In genomic region chr7:107322015-107322414, GRCh38 we compare ENCODE assay signal across 1 cellular context.
TF ChIP-seq lines count a peak whose summit lies in the region.

No MANE protein-coding gene starts in this region.

TF ChIP-seq in K562, 482 proteins besides CTCF, POLR2A, EP300 and RAD21 (continued from another document and continues in another):
- TF ChIP-seq, protein P1, sequence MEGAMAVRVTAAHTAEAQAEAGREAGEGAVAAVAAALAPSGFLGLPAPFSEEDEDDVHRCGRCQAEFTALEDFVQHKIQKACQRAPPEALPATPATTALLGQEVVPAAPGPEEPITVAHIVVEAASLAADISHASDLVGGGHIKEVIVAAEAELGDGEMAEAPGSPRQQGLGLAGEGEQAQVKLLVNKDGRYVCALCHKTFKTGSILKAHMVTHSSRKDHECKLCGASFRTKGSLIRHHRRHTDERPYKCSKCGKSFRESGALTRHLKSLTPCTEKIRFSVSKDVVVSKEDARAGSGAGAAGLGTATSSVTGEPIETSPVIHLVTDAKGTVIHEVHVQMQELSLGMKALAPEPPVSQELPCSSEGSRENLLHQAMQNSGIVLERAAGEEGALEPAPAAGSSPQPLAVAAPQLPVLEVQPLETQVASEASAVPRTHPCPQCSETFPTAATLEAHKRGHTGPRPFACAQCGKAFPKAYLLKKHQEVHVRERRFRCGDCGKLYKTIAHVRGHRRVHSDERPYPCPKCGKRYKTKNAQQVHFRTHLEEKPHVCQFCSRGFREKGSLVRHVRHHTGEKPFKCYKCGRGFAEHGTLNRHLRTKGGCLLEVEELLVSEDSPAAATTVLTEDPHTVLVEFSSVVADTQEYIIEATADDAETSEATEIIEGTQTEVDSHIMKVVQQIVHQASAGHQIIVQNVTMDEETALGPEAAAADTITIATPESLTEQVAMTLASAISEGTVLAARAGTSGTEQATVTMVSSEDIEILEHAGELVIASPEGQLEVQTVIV (CRISPR knock-in tag; IDR thresholded peaks at IDR 0.05; ENCODE audit: borderline replicate concordance): no peak
- no peak for TF ChIP-seq ZNF253 (CRISPR knock-in tag; conservative IDR thresholded peaks at IDR 0.05)
- TF ChIP-seq KLF1 (tag; IDR thresholded peaks at IDR 0.05): no peak
- TF ChIP-seq, protein P2, sequence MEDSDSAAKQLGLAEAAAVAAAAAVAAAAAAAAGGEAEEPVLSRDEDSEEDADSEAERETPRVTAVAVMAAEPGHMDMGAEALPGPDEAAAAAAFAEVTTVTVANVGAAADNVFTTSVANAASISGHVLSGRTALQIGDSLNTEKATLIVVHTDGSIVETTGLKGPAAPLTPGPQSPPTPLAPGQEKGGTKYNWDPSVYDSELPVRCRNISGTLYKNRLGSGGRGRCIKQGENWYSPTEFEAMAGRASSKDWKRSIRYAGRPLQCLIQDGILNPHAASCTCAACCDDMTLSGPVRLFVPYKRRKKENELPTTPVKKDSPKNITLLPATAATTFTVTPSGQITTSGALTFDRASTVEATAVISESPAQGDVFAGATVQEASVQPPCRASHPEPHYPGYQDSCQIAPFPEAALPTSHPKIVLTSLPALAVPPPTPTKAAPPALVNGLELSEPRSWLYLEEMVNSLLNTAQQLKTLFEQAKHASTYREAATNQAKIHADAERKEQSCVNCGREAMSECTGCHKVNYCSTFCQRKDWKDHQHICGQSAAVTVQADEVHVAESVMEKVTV (CRISPR knock-in tag; IDR thresholded peaks at IDR 0.05): no peak
- peak; percentile 72 for TF ChIP-seq TAL1 (IDR thresholded peaks at IDR 0.05)
- no peak for TF ChIP-seq HNRNPK (IDR thresholded peaks at IDR 0.05; ENCODE audit: low read depth, low read length, poor library complexity, severe bottlenecking)
- TF ChIP-seq NONO (IDR thresholded peaks at IDR 0.05; ENCODE audit: low read depth in 2 of 2, low read length in 1 of 2): no peak
- TF ChIP-seq DDX20 (tag; IDR thresholded peaks at IDR 0.05; ENCODE audit: low read depth): no peak
- TF ChIP-seq IRF2 (CRISPR knock-in tag; IDR thresholded peaks at IDR 0.05): no peak
- no peak for TF ChIP-seq LARP7 (IDR thresholded peaks at IDR 0.05)
- TF ChIP-seq ILK (tag; IDR thresholded peaks at IDR 0.05; ENCODE audit: borderline replicate concordance, low read depth): no peak
- no peak for TF ChIP-seq POLR2AphosphoS2 (IDR thresholded peaks at IDR 0.05; ENCODE audit: low read length)
- TF ChIP-seq, protein P3, sequence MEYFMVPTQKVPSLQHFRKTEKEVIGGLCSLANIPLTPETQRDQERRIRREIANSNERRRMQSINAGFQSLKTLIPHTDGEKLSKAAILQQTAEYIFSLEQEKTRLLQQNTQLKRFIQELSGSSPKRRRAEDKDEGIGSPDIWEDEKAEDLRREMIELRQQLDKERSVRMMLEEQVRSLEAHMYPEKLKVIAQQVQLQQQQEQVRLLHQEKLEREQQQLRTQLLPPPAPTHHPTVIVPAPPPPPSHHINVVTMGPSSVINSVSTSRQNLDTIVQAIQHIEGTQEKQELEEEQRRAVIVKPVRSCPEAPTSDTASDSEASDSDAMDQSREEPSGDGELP (CRISPR knock-in tag; IDR thresholded peaks at IDR 0.05; ENCODE audit: borderline replicate concordance): no peak
- TF ChIP-seq TFAM (CRISPR knock-in tag; conservative IDR thresholded peaks at IDR 0.05): no peak
- peak; percentile 60 for TF ChIP-seq FOXM1 (IDR thresholded peaks at IDR 0.05; ENCODE audit: low read depth)
- TF ChIP-seq FOXM1 (CRISPR knock-in tag; IDR thresholded peaks at IDR 0.05; ENCODE audit: low read depth): no peak
- no peak for TF ChIP-seq PHF21A (IDR thresholded peaks at IDR 0.05; ENCODE audit: borderline replicate concordance, low read depth)
- TF ChIP-seq CBX2 (IDR thresholded peaks at IDR 0.05; ENCODE audit: insufficient read depth, low read length, poor library complexity, severe bottlenecking): no peak
- TF ChIP-seq, protein P4, sequence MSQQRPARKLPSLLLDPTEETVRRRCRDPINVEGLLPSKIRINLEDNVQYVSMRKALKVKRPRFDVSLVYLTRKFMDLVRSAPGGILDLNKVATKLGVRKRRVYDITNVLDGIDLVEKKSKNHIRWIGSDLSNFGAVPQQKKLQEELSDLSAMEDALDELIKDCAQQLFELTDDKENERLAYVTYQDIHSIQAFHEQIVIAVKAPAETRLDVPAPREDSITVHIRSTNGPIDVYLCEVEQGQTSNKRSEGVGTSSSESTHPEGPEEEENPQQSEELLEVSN (IDR thresholded peaks at IDR 0.05; ENCODE audit: borderline replicate concordance in 1 of 2, extremely low read depth in 1 of 2, insufficient read depth in 1 of 2, insufficient read length in 1 of 2, low read depth in 1 of 2, low read length in 1 of 2, poor library complexity in 1 of 2, severe bottlenecking in 1 of 2): no peak
- TF ChIP-seq ZNF695 (CRISPR knock-in tag; IDR thresholded peaks at IDR 0.05): no peak
- TF ChIP-seq ZC3H8 (IDR thresholded peaks at IDR 0.05): no peak
- TF ChIP-seq, protein P5, sequence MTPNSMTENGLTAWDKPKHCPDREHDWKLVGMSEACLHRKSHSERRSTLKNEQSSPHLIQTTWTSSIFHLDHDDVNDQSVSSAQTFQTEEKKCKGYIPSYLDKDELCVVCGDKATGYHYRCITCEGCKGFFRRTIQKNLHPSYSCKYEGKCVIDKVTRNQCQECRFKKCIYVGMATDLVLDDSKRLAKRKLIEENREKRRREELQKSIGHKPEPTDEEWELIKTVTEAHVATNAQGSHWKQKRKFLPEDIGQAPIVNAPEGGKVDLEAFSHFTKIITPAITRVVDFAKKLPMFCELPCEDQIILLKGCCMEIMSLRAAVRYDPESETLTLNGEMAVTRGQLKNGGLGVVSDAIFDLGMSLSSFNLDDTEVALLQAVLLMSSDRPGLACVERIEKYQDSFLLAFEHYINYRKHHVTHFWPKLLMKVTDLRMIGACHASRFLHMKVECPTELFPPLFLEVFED (CRISPR knock-in tag; conservative IDR thresholded peaks at IDR 0.05): no peak
- no peak for TF ChIP-seq ZNF780A (CRISPR knock-in tag; IDR thresholded peaks at IDR 0.05)
- TF ChIP-seq GATAD2B (IDR thresholded peaks at IDR 0.05; ENCODE audit: borderline replicate concordance): no peak
- no peak for TF ChIP-seq NR0B1 (IDR thresholded peaks at IDR 0.05; ENCODE audit: partially characterized antibody)
- TF ChIP-seq RCOR1 (IDR thresholded peaks at IDR 0.05; ENCODE audit: borderline replicate concordance in 1 of 2, low read depth in 2 of 2, low read length in 2 of 2): peak; percentile 69 to 90; a peak in 2 of 4 replicates
- TF ChIP-seq, protein P6, sequence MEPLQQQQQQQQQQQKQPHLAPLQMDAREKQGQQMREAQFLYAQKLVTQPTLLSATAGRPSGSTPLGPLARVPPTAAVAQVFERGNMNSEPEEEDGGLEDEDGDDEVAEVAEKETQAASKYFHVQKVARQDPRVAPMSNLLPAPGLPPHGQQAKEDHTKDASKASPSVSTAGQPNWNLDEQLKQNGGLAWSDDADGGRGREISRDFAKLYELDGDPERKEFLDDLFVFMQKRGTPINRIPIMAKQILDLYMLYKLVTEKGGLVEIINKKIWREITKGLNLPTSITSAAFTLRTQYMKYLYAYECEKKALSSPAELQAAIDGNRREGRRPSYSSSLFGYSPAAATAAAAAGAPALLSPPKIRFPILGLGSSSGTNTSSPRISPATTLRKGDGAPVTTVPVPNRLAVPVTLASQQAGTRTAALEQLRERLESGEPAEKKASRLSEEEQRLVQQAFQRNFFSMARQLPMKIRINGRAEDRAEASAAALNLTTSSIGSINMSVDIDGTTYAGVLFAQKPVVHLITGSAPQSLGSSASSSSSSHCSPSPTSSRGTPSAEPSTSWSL (CRISPR knock-in tag; IDR thresholded peaks at IDR 0.05; ENCODE audit: borderline replicate concordance): no peak
- TF ChIP-seq, protein P7, sequence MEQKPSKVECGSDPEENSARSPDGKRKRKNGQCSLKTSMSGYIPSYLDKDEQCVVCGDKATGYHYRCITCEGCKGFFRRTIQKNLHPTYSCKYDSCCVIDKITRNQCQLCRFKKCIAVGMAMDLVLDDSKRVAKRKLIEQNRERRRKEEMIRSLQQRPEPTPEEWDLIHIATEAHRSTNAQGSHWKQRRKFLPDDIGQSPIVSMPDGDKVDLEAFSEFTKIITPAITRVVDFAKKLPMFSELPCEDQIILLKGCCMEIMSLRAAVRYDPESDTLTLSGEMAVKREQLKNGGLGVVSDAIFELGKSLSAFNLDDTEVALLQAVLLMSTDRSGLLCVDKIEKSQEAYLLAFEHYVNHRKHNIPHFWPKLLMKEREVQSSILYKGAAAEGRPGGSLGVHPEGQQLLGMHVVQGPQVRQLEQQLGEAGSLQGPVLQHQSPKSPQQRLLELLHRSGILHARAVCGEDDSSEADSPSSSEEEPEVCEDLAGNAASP (IDR thresholded peaks at IDR 0.05): no peak
- no peak for TF ChIP-seq RHOXF2B (CRISPR knock-in tag; conservative IDR thresholded peaks at IDR 0.05)
- no peak for TF ChIP-seq SRSF3 (IDR thresholded peaks at IDR 0.05; ENCODE audit: insufficient read depth, low read length)
- TF ChIP-seq, protein P8, sequence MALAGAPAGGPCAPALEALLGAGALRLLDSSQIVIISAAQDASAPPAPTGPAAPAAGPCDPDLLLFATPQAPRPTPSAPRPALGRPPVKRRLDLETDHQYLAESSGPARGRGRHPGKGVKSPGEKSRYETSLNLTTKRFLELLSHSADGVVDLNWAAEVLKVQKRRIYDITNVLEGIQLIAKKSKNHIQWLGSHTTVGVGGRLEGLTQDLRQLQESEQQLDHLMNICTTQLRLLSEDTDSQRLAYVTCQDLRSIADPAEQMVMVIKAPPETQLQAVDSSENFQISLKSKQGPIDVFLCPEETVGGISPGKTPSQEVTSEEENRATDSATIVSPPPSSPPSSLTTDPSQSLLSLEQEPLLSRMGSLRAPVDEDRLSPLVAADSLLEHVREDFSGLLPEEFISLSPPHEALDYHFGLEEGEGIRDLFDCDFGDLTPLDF (CRISPR knock-in tag; IDR thresholded peaks at IDR 0.05): no peak
- TF ChIP-seq FOXK2 (conservative IDR thresholded peaks at IDR 0.05 in 1 of 2, IDR thresholded peaks at IDR 0.05 in 1 of 2; ENCODE audit: low read depth in 2 of 2): no peak; a peak in 1 of 4 replicates
- no peak for TF ChIP-seq ZNF707 (CRISPR knock-in tag; conservative IDR thresholded peaks at IDR 0.05)
- no peak for TF ChIP-seq ZNF174 (CRISPR knock-in tag; IDR thresholded peaks at IDR 0.05)
- TF ChIP-seq MTA3 (IDR thresholded peaks at IDR 0.05; ENCODE audit: borderline replicate concordance): no peak
- TF ChIP-seq ZNF12 (CRISPR knock-in tag; IDR thresholded peaks at IDR 0.05): no peak
- no peak for TF ChIP-seq ZNF512 (tag; IDR thresholded peaks at IDR 0.05)
- TF ChIP-seq JUN (IDR thresholded peaks at IDR 0.05; ENCODE audit: borderline replicate concordance, low read depth, low read length): 0 out of 2 replicates have a peak, but pooled peaks have one; percentile 58
- no peak for TF ChIP-seq JUN (CRISPR knock-in tag; IDR thresholded peaks at IDR 0.05; ENCODE audit: borderline replicate concordance)
- no peak for TF ChIP-seq GTF2B (IDR thresholded peaks at IDR 0.05; ENCODE audit: extremely low read depth, insufficient read length)
- no peak for TF ChIP-seq ZBTB17 (CRISPR knock-in tag; IDR thresholded peaks at IDR 0.05)
- TF ChIP-seq SMARCA5 (IDR thresholded peaks at IDR 0.05): no peak
- TF ChIP-seq ZNF592 (IDR thresholded peaks at IDR 0.05): peak; percentile 31; the same call in 1 of the 2 replicates
- no peak for TF ChIP-seq ZNF699 (CRISPR knock-in tag; IDR thresholded peaks at IDR 0.05; ENCODE audit: insufficient replicate concordance)
- TF ChIP-seq KLF16 (IDR thresholded peaks at IDR 0.05): peak; percentile 64; the same call in 1 of the 2 replicates
